Comparison of ENCODE assay signal across 17 cellular contexts in genomic region chr10:81215498-81215897, GRCh38.
"Had no signal": no experiment of that assay in that cellular context is flagged by ENCODE, and none has a peak within 500 bp of the region (broad histone marks: within the 10 kb centered on the region; RNA-seq: fewer than 3 reads in every experiment).

No MANE protein-coding gene starts in this region.

- ATAC-seq: activated CD4-positive, alpha-beta T cell treated with anti-CD3 and anti-CD28 coated beads for 36 hours; activated CD8-positive, alpha-beta T cell treated with anti-CD3 and anti-CD28 coated beads for 36 hours; natural killer cell; stimulated activated naive CD8-positive, alpha-beta T cell treated with anti-CD3 and anti-CD28 coated beads, Interleukin-15, Interleukin-2, amounts not matched to agents 100 U/mL and 50 U/mL, for 24 hours; T-cell had no signal

- H3K4me1 ChIP-seq: sigmoid colon had no signal

- DNase-seq: activated CD4-positive, alpha-beta T cell treated with anti-CD3 and anti-CD28 coated beads for 36 hours; activated CD8-positive, alpha-beta memory T cell treated with anti-CD3 and anti-CD28 coated beads, Interleukin-2, amount 50 U/mL, for 48 hours; activated CD8-positive, alpha-beta T cell treated with anti-CD3 and anti-CD28 coated beads for 36 hours; effector memory CD4-positive, alpha-beta T cell; hippocampal formation; kidney glomerular epithelial cell; natural killer cell; sigmoid colon; stimulated activated CD4-positive, alpha-beta T cell treated with anti-CD3 and anti-CD28 coated beads, Interleukin-4, amount 100 ng/mL, for 1 hour; stimulated activated CD8-positive, alpha-beta memory T cell treated with anti-CD3 and anti-CD28 coated beads, Interleukin-4, amount 100 ng/mL, for 48 hours; stimulated activated naive CD8-positive, alpha-beta T cell treated with anti-CD3 and anti-CD28 coated beads, Interleukin-15, Interleukin-2, amounts not matched to agents 100 U/mL and 50 U/mL, for 24 hours; T-cell; T1000; WERI-Rb-1 had no signal

- H3K27ac ChIP-seq: epithelial cell of prostate, sigmoid colon, thoracic aorta, WERI-Rb-1 had no signal

- H3K4me3 ChIP-seq: lung, sigmoid colon, thoracic aorta had no signal

- H3K9me3 ChIP-seq: sigmoid colon, thoracic aorta had no signal

- H3K27me3 ChIP-seq: sigmoid colon had no signal
